Comparison of ENCODE assay signal across 1 cellular context in the genomic region with DNA sequence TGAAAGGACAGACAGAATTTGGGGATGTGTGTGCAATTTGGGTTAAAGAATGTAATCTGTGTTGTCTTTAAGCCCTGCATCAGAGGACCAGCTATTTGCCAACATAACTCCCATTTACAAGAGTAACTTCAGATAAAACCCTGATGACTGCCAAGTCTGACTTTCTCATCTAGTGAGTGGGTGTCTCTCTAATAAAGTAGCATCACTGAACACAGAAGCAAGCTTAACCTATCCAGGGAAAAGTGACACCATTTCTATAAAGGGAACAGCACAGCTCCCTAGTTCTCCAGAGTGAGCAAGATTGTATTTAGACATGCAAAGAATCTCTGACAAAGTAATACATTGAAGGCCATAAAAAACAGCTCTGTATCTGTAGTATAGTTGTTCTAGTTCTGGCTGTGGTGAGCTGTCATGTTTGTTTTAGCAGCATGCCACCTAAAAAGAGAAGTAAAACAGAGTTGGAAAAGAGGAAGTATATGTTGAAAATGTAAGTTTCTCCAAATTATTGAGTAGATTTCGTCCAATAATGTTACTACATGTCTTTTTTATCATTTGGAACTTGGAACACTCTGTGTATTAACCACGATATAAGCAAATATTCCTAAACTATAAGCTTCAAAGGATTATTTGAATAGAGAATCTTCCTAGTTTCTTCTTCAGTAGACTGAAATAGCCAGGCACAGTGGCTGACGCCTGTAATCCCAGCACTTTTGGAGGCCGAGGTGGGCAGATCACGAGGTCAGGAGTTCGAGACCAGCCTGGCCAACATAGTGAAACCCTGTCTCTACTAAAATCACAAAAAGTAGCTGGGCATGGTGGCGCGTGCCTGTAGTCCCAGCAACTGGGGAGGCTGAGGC.
TF ChIP-seq lines count a peak whose summit lies in the region.

No MANE protein-coding gene starts in this region.

TF ChIP-seq in K562, 482 proteins besides CTCF, POLR2A, EP300 and RAD21 (continued from another document and continues in another):
- TF ChIP-seq, protein P1, sequence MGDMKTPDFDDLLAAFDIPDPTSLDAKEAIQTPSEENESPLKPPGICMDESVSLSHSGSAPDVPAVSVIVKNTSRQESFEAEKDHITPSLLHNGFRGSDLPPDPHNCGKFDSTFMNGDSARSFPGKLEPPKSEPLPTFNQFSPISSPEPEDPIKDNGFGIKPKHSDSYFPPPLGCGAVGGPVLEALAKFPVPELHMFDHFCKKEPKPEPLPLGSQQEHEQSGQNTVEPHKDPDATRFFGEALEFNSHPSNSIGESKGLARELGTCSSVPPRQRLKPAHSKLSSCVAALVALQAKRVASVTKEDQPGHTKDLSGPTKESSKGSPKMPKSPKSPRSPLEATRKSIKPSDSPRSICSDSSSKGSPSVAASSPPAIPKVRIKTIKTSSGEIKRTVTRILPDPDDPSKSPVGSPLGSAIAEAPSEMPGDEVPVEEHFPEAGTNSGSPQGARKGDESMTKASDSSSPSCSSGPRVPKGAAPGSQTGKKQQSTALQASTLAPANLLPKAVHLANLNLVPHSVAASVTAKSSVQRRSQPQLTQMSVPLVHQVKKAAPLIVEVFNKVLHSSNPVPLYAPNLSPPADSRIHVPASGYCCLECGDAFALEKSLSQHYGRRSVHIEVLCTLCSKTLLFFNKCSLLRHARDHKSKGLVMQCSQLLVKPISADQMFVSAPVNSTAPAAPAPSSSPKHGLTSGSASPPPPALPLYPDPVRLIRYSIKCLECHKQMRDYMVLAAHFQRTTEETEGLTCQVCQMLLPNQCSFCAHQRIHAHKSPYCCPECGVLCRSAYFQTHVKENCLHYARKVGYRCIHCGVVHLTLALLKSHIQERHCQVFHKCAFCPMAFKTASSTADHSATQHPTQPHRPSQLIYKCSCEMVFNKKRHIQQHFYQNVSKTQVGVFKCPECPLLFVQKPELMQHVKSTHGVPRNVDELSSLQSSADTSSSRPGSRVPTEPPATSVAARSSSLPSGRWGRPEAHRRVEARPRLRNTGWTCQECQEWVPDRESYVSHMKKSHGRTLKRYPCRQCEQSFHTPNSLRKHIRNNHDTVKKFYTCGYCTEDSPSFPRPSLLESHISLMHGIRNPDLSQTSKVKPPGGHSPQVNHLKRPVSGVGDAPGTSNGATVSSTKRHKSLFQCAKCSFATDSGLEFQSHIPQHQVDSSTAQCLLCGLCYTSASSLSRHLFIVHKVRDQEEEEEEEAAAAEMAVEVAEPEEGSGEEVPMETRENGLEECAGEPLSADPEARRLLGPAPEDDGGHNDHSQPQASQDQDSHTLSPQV (IDR thresholded peaks at IDR 0.05): peak; percentile 29; the same call in 1 of the 2 replicates
- no peak for TF ChIP-seq ZNF764 (CRISPR knock-in tag; IDR thresholded peaks at IDR 0.05; ENCODE audit: low read depth)
- no peak for TF ChIP-seq POLR2H (tag; IDR thresholded peaks at IDR 0.05; ENCODE audit: low read depth)
- no peak for TF ChIP-seq TEAD2 (tag; IDR thresholded peaks at IDR 0.05)
- 0 out of 2 replicates have a peak, but pooled peaks have one; percentile 23 for TF ChIP-seq L3MBTL2 (IDR thresholded peaks at IDR 0.05)
- TF ChIP-seq ARID1B (IDR thresholded peaks at IDR 0.05): peak; percentile 27; the same call in 1 of the 2 replicates
- peak; percentile 84; the same call in 1 of the 2 replicates for TF ChIP-seq SMARCE1 (IDR thresholded peaks at IDR 0.05)
- no peak for TF ChIP-seq SAFB2 (IDR thresholded peaks at IDR 0.05; ENCODE audit: borderline replicate concordance, low read depth, low read length, severe bottlenecking)
- TF ChIP-seq HIVEP1 (CRISPR knock-in tag; IDR thresholded peaks at IDR 0.05): no peak
- no peak for TF ChIP-seq JUNB (CRISPR knock-in tag; conservative IDR thresholded peaks at IDR 0.05)
- TF ChIP-seq, protein P2, sequence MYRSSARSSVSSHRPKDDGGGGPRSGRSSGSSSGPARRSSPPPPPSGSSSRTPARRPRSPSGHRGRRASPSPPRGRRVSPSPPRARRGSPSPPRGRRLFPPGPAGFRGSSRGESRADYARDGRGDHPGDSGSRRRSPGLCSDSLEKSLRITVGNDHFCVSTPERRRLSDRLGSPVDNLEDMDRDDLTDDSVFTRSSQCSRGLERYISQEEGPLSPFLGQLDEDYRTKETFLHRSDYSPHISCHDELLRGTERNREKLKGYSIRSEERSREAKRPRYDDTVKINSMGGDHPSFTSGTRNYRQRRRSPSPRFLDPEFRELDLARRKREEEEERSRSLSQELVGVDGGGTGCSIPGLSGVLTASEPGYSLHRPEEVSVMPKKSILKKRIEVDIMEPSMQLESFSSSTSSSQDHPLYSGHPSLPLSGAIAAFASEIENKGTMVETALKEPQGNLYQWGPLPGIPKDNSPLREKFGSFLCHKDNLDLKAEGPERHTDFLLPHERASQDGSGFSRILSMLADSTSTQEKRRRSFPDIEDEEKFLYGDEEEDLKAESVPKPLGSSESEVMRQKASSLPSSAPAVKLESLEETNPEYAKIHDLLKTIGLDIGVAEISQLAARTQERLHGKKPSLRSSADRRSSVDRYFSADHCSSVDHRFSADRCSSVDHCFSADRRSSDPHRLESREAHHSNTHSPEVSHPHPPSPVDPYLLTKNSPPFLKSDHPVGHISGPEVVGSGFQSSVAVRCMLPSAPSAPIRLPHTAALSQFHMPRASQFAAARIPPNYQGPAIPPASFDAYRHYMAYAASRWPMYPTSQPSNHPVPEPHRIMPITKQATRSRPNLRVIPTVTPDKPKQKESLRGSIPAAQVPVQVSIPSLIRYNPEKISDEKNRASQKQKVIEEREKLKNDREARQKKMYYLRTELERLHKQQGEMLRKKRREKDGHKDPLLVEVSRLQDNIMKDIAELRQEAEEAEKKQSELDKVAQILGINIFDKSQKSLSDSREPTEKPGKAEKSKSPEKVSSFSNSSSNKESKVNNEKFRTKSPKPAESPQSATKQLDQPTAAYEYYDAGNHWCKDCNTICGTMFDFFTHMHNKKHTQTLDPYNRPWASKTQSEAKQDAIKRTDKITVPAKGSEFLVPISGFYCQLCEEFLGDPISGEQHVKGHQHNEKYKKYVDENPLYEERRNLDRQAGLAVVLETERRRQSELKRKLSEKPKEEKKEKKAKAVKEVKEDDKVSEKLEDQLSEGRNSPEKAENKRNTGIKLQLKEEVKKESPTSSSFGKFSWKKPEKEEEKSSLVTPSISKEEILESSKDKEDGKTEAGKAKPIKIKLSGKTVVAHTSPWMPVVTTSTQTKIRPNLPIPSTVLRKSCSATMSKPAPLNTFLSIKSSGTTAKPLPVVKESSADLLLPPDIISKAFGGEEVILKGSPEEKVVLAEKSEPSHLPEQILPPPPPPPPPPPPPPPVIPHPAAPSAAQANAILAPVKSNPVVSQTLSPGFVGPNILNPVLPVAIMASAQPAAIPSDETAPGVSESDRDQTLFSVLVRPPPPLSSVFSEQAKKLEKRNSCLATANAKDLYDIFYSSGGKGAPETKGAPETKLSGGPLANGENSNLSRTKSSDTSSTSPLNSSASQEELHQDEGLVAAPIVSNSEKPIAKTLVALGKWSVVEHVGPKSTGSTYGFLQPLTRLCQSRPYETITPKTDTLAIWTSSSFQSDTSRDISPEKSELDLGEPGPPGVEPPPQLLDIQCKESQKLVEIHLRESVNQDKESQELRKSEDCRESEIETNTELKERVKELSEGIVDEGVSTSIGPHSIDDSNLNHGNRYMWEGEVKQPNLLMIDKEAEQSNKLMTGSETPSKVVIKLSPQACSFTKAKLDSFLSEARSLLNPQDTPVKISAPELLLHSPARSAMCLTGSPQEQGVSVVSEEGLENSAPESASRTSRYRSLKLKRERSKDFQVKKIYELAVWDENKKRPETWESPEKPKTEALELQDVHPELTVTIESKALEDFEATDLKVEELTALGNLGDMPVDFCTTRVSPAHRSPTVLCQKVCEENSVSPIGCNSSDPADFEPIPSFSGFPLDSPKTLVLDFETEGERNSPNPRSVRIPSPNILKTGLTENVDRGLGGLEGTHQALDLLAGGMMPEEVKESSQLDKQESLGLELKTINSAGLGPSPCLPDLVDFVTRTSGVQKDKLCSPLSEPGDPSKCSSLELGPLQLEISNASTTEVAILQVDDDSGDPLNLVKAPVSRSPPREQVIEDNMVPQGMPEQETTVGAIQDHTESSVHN (IDR thresholded peaks at IDR 0.05; ENCODE audit: borderline replicate concordance in 1 of 2, low read depth in 1 of 2): no peak
- TF ChIP-seq, protein P3, sequence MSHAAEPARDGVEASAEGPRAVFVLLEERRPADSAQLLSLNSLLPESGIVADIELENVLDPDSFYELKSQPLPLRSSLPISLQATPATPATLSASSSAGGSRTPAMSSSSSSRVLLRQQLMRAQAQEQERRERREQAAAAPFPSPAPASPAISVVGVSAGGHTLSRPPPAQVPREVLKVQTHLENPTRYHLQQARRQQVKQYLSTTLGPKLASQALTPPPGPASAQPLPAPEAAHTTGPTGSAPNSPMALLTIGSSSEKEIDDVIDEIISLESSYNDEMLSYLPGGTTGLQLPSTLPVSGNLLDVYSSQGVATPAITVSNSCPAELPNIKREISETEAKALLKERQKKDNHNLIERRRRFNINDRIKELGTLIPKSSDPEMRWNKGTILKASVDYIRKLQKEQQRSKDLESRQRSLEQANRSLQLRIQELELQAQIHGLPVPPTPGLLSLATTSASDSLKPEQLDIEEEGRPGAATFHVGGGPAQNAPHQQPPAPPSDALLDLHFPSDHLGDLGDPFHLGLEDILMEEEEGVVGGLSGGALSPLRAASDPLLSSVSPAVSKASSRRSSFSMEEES (CRISPR knock-in tag; IDR thresholded peaks at IDR 0.05): no peak
- TF ChIP-seq, protein P4, sequence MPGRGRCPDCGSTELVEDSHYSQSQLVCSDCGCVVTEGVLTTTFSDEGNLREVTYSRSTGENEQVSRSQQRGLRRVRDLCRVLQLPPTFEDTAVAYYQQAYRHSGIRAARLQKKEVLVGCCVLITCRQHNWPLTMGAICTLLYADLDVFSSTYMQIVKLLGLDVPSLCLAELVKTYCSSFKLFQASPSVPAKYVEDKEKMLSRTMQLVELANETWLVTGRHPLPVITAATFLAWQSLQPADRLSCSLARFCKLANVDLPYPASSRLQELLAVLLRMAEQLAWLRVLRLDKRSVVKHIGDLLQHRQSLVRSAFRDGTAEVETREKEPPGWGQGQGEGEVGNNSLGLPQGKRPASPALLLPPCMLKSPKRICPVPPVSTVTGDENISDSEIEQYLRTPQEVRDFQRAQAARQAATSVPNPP (IDR thresholded peaks at IDR 0.05; ENCODE audit: borderline replicate concordance, insufficient read depth, insufficient read length): no peak
- no peak for TF ChIP-seq ARHGAP35 (IDR thresholded peaks at IDR 0.05; ENCODE audit: partially characterized antibody)
- TF ChIP-seq ZNF121 (CRISPR knock-in tag; conservative IDR thresholded peaks at IDR 0.05): no peak
- TF ChIP-seq HNRNPL (IDR thresholded peaks at IDR 0.05; ENCODE audit: low read depth, low read length): no peak
- TF ChIP-seq, protein P5, sequence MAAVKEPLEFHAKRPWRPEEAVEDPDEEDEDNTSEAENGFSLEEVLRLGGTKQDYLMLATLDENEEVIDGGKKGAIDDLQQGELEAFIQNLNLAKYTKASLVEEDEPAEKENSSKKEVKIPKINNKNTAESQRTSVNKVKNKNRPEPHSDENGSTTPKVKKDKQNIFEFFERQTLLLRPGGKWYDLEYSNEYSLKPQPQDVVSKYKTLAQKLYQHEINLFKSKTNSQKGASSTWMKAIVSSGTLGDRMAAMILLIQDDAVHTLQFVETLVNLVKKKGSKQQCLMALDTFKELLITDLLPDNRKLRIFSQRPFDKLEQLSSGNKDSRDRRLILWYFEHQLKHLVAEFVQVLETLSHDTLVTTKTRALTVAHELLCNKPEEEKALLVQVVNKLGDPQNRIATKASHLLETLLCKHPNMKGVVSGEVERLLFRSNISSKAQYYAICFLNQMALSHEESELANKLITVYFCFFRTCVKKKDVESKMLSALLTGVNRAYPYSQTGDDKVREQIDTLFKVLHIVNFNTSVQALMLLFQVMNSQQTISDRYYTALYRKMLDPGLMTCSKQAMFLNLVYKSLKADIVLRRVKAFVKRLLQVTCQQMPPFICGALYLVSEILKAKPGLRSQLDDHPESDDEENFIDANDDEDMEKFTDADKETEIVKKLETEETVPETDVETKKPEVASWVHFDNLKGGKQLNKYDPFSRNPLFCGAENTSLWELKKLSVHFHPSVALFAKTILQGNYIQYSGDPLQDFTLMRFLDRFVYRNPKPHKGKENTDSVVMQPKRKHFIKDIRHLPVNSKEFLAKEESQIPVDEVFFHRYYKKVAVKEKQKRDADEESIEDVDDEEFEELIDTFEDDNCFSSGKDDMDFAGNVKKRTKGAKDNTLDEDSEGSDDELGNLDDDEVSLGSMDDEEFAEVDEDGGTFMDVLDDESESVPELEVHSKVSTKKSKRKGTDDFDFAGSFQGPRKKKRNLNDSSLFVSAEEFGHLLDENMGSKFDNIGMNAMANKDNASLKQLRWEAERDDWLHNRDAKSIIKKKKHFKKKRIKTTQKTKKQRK (IDR thresholded peaks at IDR 0.05; ENCODE audit: borderline replicate concordance, low read depth, low read length): no peak
- TF ChIP-seq, protein P6, sequence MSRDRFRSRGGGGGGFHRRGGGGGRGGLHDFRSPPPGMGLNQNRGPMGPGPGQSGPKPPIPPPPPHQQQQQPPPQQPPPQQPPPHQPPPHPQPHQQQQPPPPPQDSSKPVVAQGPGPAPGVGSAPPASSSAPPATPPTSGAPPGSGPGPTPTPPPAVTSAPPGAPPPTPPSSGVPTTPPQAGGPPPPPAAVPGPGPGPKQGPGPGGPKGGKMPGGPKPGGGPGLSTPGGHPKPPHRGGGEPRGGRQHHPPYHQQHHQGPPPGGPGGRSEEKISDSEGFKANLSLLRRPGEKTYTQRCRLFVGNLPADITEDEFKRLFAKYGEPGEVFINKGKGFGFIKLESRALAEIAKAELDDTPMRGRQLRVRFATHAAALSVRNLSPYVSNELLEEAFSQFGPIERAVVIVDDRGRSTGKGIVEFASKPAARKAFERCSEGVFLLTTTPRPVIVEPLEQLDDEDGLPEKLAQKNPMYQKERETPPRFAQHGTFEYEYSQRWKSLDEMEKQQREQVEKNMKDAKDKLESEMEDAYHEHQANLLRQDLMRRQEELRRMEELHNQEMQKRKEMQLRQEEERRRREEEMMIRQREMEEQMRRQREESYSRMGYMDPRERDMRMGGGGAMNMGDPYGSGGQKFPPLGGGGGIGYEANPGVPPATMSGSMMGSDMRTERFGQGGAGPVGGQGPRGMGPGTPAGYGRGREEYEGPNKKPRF (IDR thresholded peaks at IDR 0.05; ENCODE audit: low read depth, low read length): no peak
- TF ChIP-seq ZSCAN32 (CRISPR knock-in tag; IDR thresholded peaks at IDR 0.05): no peak
- peak; percentile 82 for TF ChIP-seq ADNP (tag; IDR thresholded peaks at IDR 0.05)
- TF ChIP-seq CAMTA2 (CRISPR knock-in tag; conservative IDR thresholded peaks at IDR 0.05): no peak
- TF ChIP-seq ZNF780A (CRISPR knock-in tag; IDR thresholded peaks at IDR 0.05): no peak
- TF ChIP-seq SAFB (IDR thresholded peaks at IDR 0.05; ENCODE audit: borderline replicate concordance, low read depth, low read length): no peak
- TF ChIP-seq, protein P7, sequence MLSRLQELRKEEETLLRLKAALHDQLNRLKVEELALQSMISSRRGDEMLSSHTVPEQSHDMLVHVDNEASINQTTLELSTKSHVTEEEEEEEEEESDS (CRISPR knock-in tag; IDR thresholded peaks at IDR 0.05): no peak
- TF ChIP-seq, protein P8, sequence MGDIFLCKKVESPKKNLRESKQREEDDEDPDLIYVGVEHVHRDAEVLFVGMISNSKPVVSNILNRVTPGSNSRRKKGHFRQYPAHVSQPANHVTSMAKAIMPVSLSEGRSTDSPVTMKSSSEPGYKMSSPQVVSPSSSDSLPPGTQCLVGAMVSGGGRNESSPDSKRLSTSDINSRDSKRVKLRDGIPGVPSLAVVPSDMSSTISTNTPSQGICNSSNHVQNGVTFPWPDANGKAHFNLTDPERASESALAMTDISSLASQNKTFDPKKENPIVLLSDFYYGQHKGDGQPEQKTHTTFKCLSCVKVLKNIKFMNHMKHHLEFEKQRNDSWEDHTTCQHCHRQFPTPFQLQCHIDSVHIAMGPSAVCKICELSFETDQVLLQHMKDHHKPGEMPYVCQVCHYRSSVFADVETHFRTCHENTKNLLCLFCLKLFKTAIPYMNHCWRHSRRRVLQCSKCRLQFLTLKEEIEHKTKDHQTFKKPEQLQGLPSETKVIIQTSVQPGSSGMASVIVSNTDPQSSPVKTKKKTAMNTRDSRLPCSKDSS (IDR thresholded peaks at IDR 0.05; ENCODE audit: low read depth, partially characterized antibody): no peak
